Comparison of ENCODE assay signal across 21 cellular contexts in genomic region chr7:44541876-44542610, GRCh38. TPM values are rescaled to one million over a fixed set of nuclear protein-coding genes. Genes with fewer than 3 reads are reported as not detected.
A peak's percentile ranks its signal among the peaks of the same experiment; 100 is the strongest.
DNase-seq lines count a peak whose midpoint lies in the region; TF ChIP-seq lines count a peak whose summit lies in the region.
"Had no signal": no experiment of that assay in that cellular context is flagged by ENCODE, and none has a peak within 500 bp of the region (broad histone marks: within the 10 kb centered on the region; RNA-seq: fewer than 3 reads in every experiment).

No MANE protein-coding gene starts in this region.

- H2AK5ac ChIP-seq in neuronal stem cell (ENCODE audit: low read depth, low read length): no peak overlapping the region

- TF ChIP-seq CTCF in coronary artery (IDR thresholded peaks at IDR 0.05): no peak

- H3K4me3 ChIP-seq in neuronal stem cell (ENCODE audit: low read length in 2 of 2): no peak overlapping the region
- no peak overlapping the region for H3K4me3 ChIP-seq in coronary artery
- H3K4me3 ChIP-seq: cardiac muscle cell, dorsolateral prefrontal cortex, SK-N-MC had no signal

- no peaks in the 10 kb centered on the region for H3K36me3 ChIP-seq in neuronal stem cell (replicated peaks in 1 of 2; ENCODE audit: control insufficient read depth in 2 of 2, insufficient read depth in 2 of 2, low read length in 2 of 2)
- H3K36me3 ChIP-seq: cardiac muscle cell had no signal

- peaks cover 0 to 3% of the 10 kb centered on the region in 2 donors for H3K4me1 ChIP-seq in neuronal stem cell (ENCODE audit: control insufficient read depth in 2 of 2, insufficient read depth in 1 of 2, low read depth in 1 of 2, low read length in 2 of 2)

- peak; percentile 14 for DNase-seq in H4 (ENCODE audit: low spot score)
- DNase-seq in ecto neural progenitor cell (ENCODE audit: low spot score): peak; percentile 26
- no peak for DNase-seq in neuronal stem cell (ENCODE audit: low spot score)
- no peak for DNase-seq in coronary artery (ENCODE audit: low spot score)
- no peak for DNase-seq in NOMO-1 treated with DMSO at 0.1 percent for 48 hours (lab: John Stamatoyannopoulos, UW; ENCODE audit: unreplicated experiment)
- DNase-seq in T-helper 1 cell: no peak
- DNase-seq: activated CD4-positive, alpha-beta memory T cell treated with anti-CD3 and anti-CD28 coated beads, Interleukin-2, amount 10 ng/mL, durations not matched to agents 7 days and 5 days; activated naive CD4-positive, alpha-beta T cell; activated T-cell treated with anti-CD3 and anti-CD28 coated beads for 4 hours; dorsolateral prefrontal cortex; HFFc6; mammary epithelial cell; NCI-H510A; NK-92 treated with Interleukin-12 subunit alpha and Interleukin-12 subunit beta, amount 100 ng/mL, for 24 hours; right cardiac atrium; stimulated activated CD4-positive, alpha-beta T cell treated with anti-CD3 and anti-CD28 coated beads, Interleukin-15, amount 100 ng/mL, for 24 hours had no signal

- peaks cover 0 to 12% (median 0%) of the 10 kb centered on the region in 3 experiments for H3K27me3 ChIP-seq in neuronal stem cell (ENCODE audit: control insufficient read depth in 3 of 3, insufficient read depth in 3 of 3, low read depth in 1 of 3, low read length in 3 of 3)
- H3K27me3 ChIP-seq: cardiac muscle cell, dorsolateral prefrontal cortex had no signal

- H3K23ac ChIP-seq in neuronal stem cell (ENCODE audit: low read depth, low read length, poor library complexity): no peak overlapping the region

- no peaks in the 10 kb centered on the region for H3K79me1 ChIP-seq in neuronal stem cell (ENCODE audit: low read depth, low read length)

- no peaks in the 10 kb centered on the region for H3K9me3 ChIP-seq in neuronal stem cell (replicated peaks in 1 of 2; ENCODE audit: control insufficient read depth in 2 of 2, insufficient read depth in 1 of 2, low read depth in 1 of 2, low read length in 2 of 2)

- no CpG with 5 or more reads among the region's 6 CpGs for WGBS in neuronal stem cell (ENCODE audit: extremely low coverage in 2 of 2, insufficient read length in 2 of 2, insufficient replicate concordance in 1 of 2), 2 donors

- no peak overlapping the region for H3K4ac ChIP-seq in neuronal stem cell (ENCODE audit: low read length)

- no peak overlapping the region for H2BK15ac ChIP-seq in neuronal stem cell (ENCODE audit: low read length)

- H2BK5ac ChIP-seq in neuronal stem cell (ENCODE audit: low read length): no peak overlapping the region

- no peak overlapping the region for H2BK12ac ChIP-seq in neuronal stem cell (ENCODE audit: low read length)

- no peak overlapping the region for H4K8ac ChIP-seq in neuronal stem cell (ENCODE audit: low read depth, low read length)

- H4K91ac ChIP-seq in neuronal stem cell (ENCODE audit: low read depth, low read length, poor library complexity): no peak overlapping the region

- peak overlapping the region; percentile 56 for H2AFZ ChIP-seq in neuronal stem cell (ENCODE audit: low read length)

- H3K9ac ChIP-seq in neuronal stem cell (ENCODE audit: low read depth, low read length, poor library complexity): no peak overlapping the region

- no peak overlapping the region for H3K27ac ChIP-seq in neuronal stem cell (replicated peaks; ENCODE audit: low read length)
- no peak overlapping the region for H3K27ac ChIP-seq in coronary artery
- H3K27ac ChIP-seq: cardiac muscle cell, dorsolateral prefrontal cortex, SK-N-MC had no signal

- no peak overlapping the region for H3K4me2 ChIP-seq in neuronal stem cell (ENCODE audit: insufficient read depth, low read length, poor library complexity, severe bottlenecking)

- H2BK120ac ChIP-seq in neuronal stem cell (ENCODE audit: low read depth, low read length): no peak overlapping the region

- H3K14ac ChIP-seq in neuronal stem cell (ENCODE audit: low read length): no peak overlapping the region

- H3K18ac ChIP-seq in neuronal stem cell (ENCODE audit: low read length): no peak overlapping the region

RNA-seq across cellular contexts. Expression of gene NPC1L1, which starts 0.9 kb away (rescaled TPM):
- total RNA-seq in H4 (2014; rRNA removed; shearing (Covaris generic)): 0.10 TPM in 1 of 2 replicates, not detected in the other
- 0.14 TPM for polyA plus RNA-seq in neuronal stem cell (2013, experiment 1 of 2)
- 0.15 TPM for polyA plus RNA-seq in neuronal stem cell (2013, experiment 2 of 2)
- total RNA-seq: activated CD4-positive, alpha-beta memory T cell treated with anti-CD3 and anti-CD28 coated beads, Interleukin-2, amount 10 ng/mL, durations not matched to agents 7 days and 5 days; cardiac muscle cell; frontal cortex; HFFc6; mammary epithelial cell; osteocyte; temporal lobe had no signal
- polyA plus RNA-seq: cardiac muscle cell, mammary epithelial cell had no signal

RNA-seq across cellular contexts. Expression of gene DDX56, which starts 31.7 kb away (rescaled TPM):
- 166 and 182 TPM in 2 replicates for total RNA-seq in H4 (2014; rRNA removed; shearing (Covaris generic))
- polyA plus RNA-seq in neuronal stem cell (2013, experiment 1 of 2): 43.0 TPM
- 42.3 TPM for polyA plus RNA-seq in neuronal stem cell (2013, experiment 2 of 2)

RNA-seq across cellular contexts. Expression of gene TMED4, which starts 40.0 kb away (rescaled TPM):
- total RNA-seq in H4 (2014; rRNA removed; shearing (Covaris generic)): 289 and 353 TPM in 2 replicates
- polyA plus RNA-seq in neuronal stem cell (2013, experiment 1 of 2): 59.8 TPM
- polyA plus RNA-seq in neuronal stem cell (2013, experiment 2 of 2): 59.6 TPM

RNA-seq across cellular contexts. Expression of gene NUDCD3, which starts 51.6 kb away (rescaled TPM):
- 81.1 and 99.4 TPM in 2 replicates for total RNA-seq in H4 (2014; rRNA removed; shearing (Covaris generic))
- polyA plus RNA-seq in neuronal stem cell (2013, experiment 1 of 2): 37.7 TPM
- polyA plus RNA-seq in neuronal stem cell (2013, experiment 2 of 2): 37.7 TPM

Comparison
In these comparisons a context has a peak if more than half of its experiments do, and no peak if none do; other contexts are left out.
1. DNase-seq: peak in H4 (single experiment) and ecto neural progenitor cell (single experiment); none in neuronal stem cell (single experiment), coronary artery (single experiment), NOMO-1 treated with DMSO at 0.1 percent for 48 hours (single experiment) and T-helper 1 cell (0 of 5).